ENCODE assay signal across 9 cellular contexts in genomic region chr6:107132330-107132954, GRCh38. TPM values are rescaled to one million over a fixed set of nuclear protein-coding genes. Genes with fewer than 3 reads are reported as not detected.
DNase-seq lines count a peak whose midpoint lies in the region; ATAC-seq and TF ChIP-seq lines count a peak whose summit lies in the region.
"Had no signal": no experiment of that assay in that cellular context is flagged by ENCODE, and none has a peak within 500 bp of the region (broad histone marks: within the 10 kb centered on the region; RNA-seq: fewer than 3 reads in every experiment).

No MANE protein-coding gene starts in this region.

- H3K56ac ChIP-seq in mesendoderm (ENCODE audit: low read length): no peak overlapping the region

- DNase-seq in activated T-cell treated with anti-CD3 and anti-CD28 coated beads for 1 hour (ENCODE audit: low read depth) (peak; percentile 4), activated T-cell treated with anti-CD3 and anti-CD28 coated beads for 4 hours (no peak), NCI-H526 (lab: John Stamatoyannopoulos, UW) (peak; percentile 7 to 45), cerebellar cortex (ENCODE audit: low spot score) (peak; percentile 24), osteocyte (ENCODE audit: extremely low spot score, unreplicated experiment) (no peak), mesendoderm (no peak)

- no peak overlapping the region for H2AK5ac ChIP-seq in mesendoderm (ENCODE audit: low read length)

- no peak overlapping the region for H4K8ac ChIP-seq in mesendoderm (ENCODE audit: low read depth, low read length)

- H2BK5ac ChIP-seq in mesendoderm (ENCODE audit: low read length): no peak overlapping the region

- no peak overlapping the region for H4K5ac ChIP-seq in mesendoderm (ENCODE audit: low read length)

- H3K9ac ChIP-seq in mesendoderm (ENCODE audit: low read length): no peak overlapping the region

- no peak overlapping the region for H2BK120ac ChIP-seq in mesendoderm (ENCODE audit: low read depth, low read length)

- H3K79me2 ChIP-seq in mesendoderm (ENCODE audit: control insufficient read depth, insufficient read depth, low read length): no peaks in the 10 kb centered on the region

- TF ChIP-seq CTCF in osteocyte (IDR thresholded peaks at IDR 0.05): peak; percentile 70
- TF ChIP-seq CTCF in gastroesophageal sphincter (IDR thresholded peaks at IDR 0.05): peak in 2 of 4 experiments; percentile 14 to 37

- no peak for TF ChIP-seq POLR2A in gastroesophageal sphincter (IDR thresholded peaks at IDR 0.05)

- H3K36me3 ChIP-seq in mesendoderm (ENCODE audit: control insufficient read depth, insufficient read depth, low read length) (no peaks in the 10 kb centered on the region), gastroesophageal sphincter (no peaks in the 10 kb centered on the region)

- H3K27ac Mint-ChIP-seq in osteocyte (ENCODE audit: unreplicated experiment): no peak overlapping the region
- H3K27ac Mint-ChIP-seq: activated naive CD4-positive, alpha-beta T cell treated with anti-CD3 and anti-CD28 coated beads, Interleukin-2, amount 50 U/mL, for 24 hours had no signal

- no peak overlapping the region for H3K4me2 ChIP-seq in mesendoderm (ENCODE audit: low read length)

- H3K4me1 Mint-ChIP-seq in osteocyte (ENCODE audit: unreplicated experiment): peaks cover 1% of the 10 kb centered on the region
- H3K4me1 Mint-ChIP-seq: activated naive CD4-positive, alpha-beta T cell treated with anti-CD3 and anti-CD28 coated beads, Interleukin-2, amount 50 U/mL, for 24 hours had no signal

- H3K27me3 Mint-ChIP-seq in osteocyte (ENCODE audit: unreplicated experiment): no peaks in the 10 kb centered on the region
- H3K27me3 Mint-ChIP-seq: activated naive CD4-positive, alpha-beta T cell treated with anti-CD3 and anti-CD28 coated beads, Interleukin-2, amount 50 U/mL, for 24 hours had no signal

- H3K9me3 Mint-ChIP-seq in osteocyte (ENCODE audit: unreplicated experiment): no peaks in the 10 kb centered on the region
- H3K9me3 Mint-ChIP-seq: activated naive CD4-positive, alpha-beta T cell treated with anti-CD3 and anti-CD28 coated beads, Interleukin-2, amount 50 U/mL, for 24 hours had no signal

- no peak overlapping the region for H3K18ac ChIP-seq in mesendoderm (ENCODE audit: low read length)

- H3K9me3 ChIP-seq in gastroesophageal sphincter: no peaks in the 10 kb centered on the region

- H3K23ac ChIP-seq in mesendoderm (ENCODE audit: low read length): no peak overlapping the region

- H3K79me1 ChIP-seq in mesendoderm (ENCODE audit: low read length): no peaks in the 10 kb centered on the region

- H3K4me1 ChIP-seq in mesendoderm (ENCODE audit: control insufficient read depth, low read depth, low read length) (no peaks in the 10 kb centered on the region), gastroesophageal sphincter (no peaks in the 10 kb centered on the region)

- no peak for TF ChIP-seq EP300 in gastroesophageal sphincter (IDR thresholded peaks at IDR 0.05)

- H3K27ac ChIP-seq in mesendoderm (ENCODE audit: low read depth, low read length) (no peak overlapping the region), gastroesophageal sphincter (no peak overlapping the region)

- WGBS in mesendoderm (ENCODE audit: extremely low coverage, insufficient coverage, low lambda C conversion rate): no CpG with 5 or more reads among the region's 8 CpGs
- 47 to 65% methylated on average over 6 to 8 of the region's 8 CpGs for WGBS in gastroesophageal sphincter (ENCODE audit: low coverage in 1 of 2), 2 donors

- no peak overlapping the region for H2BK15ac ChIP-seq in mesendoderm (replicated peaks; ENCODE audit: low read depth)

- H3K4me3 ChIP-seq in mesendoderm (ENCODE audit: low read length) (no peak overlapping the region), gastroesophageal sphincter (no peak overlapping the region)

- ATAC-seq in gastroesophageal sphincter: no peak
- no peak for ATAC-seq in GM19035 (IDR thresholded peaks at IDR 0.05; ENCODE audit: unreplicated experiment)

- H3K36me3 Mint-ChIP-seq in osteocyte (ENCODE audit: unreplicated experiment): no peaks in the 10 kb centered on the region
- H3K36me3 Mint-ChIP-seq: activated naive CD4-positive, alpha-beta T cell treated with anti-CD3 and anti-CD28 coated beads, Interleukin-2, amount 50 U/mL, for 24 hours had no signal

- H3K4ac ChIP-seq in mesendoderm (ENCODE audit: low read depth, low read length): no peak overlapping the region

- H3K4me3 Mint-ChIP-seq in osteocyte (ENCODE audit: unreplicated experiment): no peak overlapping the region
- H3K4me3 Mint-ChIP-seq: activated naive CD4-positive, alpha-beta T cell treated with anti-CD3 and anti-CD28 coated beads, Interleukin-2, amount 50 U/mL, for 24 hours had no signal

- H3K27me3 ChIP-seq in mesendoderm (ENCODE audit: insufficient read depth, low read length, poor library complexity): no peaks in the 10 kb centered on the region
- H3K27me3 ChIP-seq in gastroesophageal sphincter: no peaks in the 10 kb centered on the region

RNA-seq across cellular contexts. Expression of gene BEND3, which starts 17.1 kb away (rescaled TPM):
- total RNA-seq in osteocyte (4.4 and 4.5 TPM in 2 replicates), gastroesophageal sphincter (1 to 10 TPM; 1.1 to 3.2 (median 1.5) TPM)
- polyA plus RNA-seq in mesendoderm (2013, experiment 1 of 2): 17.3 TPM
- 17.5 TPM for polyA plus RNA-seq in mesendoderm (2013, experiment 2 of 2)

Comparison
In these comparisons a context has a peak if more than half of its experiments do, and no peak if none do; other contexts are left out.
1. DNase-seq: peak in activated T-cell treated with anti-CD3 and anti-CD28 coated beads for 1 hour (single experiment), NCI-H526 (2 of 2) and cerebellar cortex (single experiment); none in activated T-cell treated with anti-CD3 and anti-CD28 coated beads for 4 hours (single experiment), osteocyte (single experiment) and mesendoderm (single experiment).